12 cellular contexts compared by ENCODE assay signal in the genomic region with DNA sequence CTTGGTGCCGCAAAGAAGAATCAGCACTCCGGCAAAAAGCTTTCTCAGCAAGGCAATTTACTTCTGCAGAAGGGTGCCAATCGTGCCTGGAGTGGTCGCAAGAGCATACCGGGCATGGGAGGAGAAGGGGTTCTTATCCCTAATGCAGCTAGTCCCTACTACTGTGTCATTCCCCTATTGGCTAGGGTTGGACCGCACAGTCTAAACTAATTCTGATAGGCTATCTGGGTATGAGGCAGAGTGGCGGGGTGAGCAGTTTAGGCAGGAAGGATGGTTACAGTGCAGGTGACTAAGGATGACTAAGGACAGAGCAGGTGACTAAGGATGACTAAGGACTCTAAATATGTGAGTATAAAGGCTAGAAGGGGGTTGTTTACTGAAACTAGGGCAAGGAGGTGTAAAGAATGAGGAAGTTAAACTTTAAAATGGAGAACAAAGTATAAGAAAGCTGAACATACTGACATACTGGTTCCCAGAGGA. TPM values are rescaled to one million over a fixed set of nuclear protein-coding genes. Genes with fewer than 3 reads are reported as not detected.
DNase-seq lines count a peak whose midpoint lies in the region; ATAC-seq and TF ChIP-seq lines count a peak whose summit lies in the region.
"Had no signal": no experiment of that assay in that cellular context is flagged by ENCODE, and none has a peak within 500 bp of the region (broad histone marks: within the 10 kb centered on the region; RNA-seq: fewer than 3 reads in every experiment).

No MANE protein-coding gene starts in this region.

- no peak overlapping the region for H2BK15ac ChIP-seq in mesendoderm (replicated peaks; ENCODE audit: low read depth)

- H3K9me3 Mint-ChIP-seq in activated naive CD4-positive, alpha-beta T cell treated with anti-CD3 and anti-CD28 coated beads, Interleukin-2, amount 50 U/mL, for 72 hours, result peaks cover 20 to 21% of the 10 kb centered on the region in 2 donors

- H3K79me1 ChIP-seq in mesendoderm (ENCODE audit: low read length), result no peaks in the 10 kb centered on the region

- no peak overlapping the region for H3K27ac ChIP-seq in mesendoderm (ENCODE audit: low read depth, low read length)
- H3K27ac ChIP-seq in stomach, result no peak overlapping the region
- H3K27ac ChIP-seq: ovary had no signal

- no peak overlapping the region for H3K56ac ChIP-seq in mesendoderm (ENCODE audit: low read length)

- no peak overlapping the region for H3K18ac ChIP-seq in mesendoderm (ENCODE audit: low read length)

- ATAC-seq in activated naive CD4-positive, alpha-beta T cell treated with anti-CD3 and anti-CD28 coated beads, Interleukin-2, amount 50 U/mL, for 72 hours, result peak; percentile 84 to 87

- H2BK120ac ChIP-seq in mesendoderm (ENCODE audit: low read depth, low read length), result no peak overlapping the region

- no peak for TF ChIP-seq POLR2A in stomach (IDR thresholded peaks at IDR 0.05)

- H4K8ac ChIP-seq in mesendoderm (ENCODE audit: low read depth, low read length), result no peak overlapping the region

- peaks cover 1% of the 10 kb centered on the region for H3K36me3 ChIP-seq in mesendoderm (ENCODE audit: control insufficient read depth, insufficient read depth, low read length)
- peaks cover 14 to 97% (median 93%) of the 10 kb centered on the region in 4 donors for H3K36me3 ChIP-seq in stomach
- H3K36me3 ChIP-seq: ovary had no signal

- intact Hi-C loops in stomach (cut with DNase I; ENCODE audit: low total_unique reads), result no loop called here

- no peak overlapping the region for H3K4me2 ChIP-seq in mesendoderm (ENCODE audit: low read length)

- no peak overlapping the region for H4K5ac ChIP-seq in mesendoderm (ENCODE audit: low read length)

- H3K23ac ChIP-seq in mesendoderm (ENCODE audit: low read length), result no peak overlapping the region

- no peak overlapping the region for H3K9ac ChIP-seq in mesendoderm (ENCODE audit: low read length)

- peak; percentile 27 for DNase-seq in SIG-M5 treated with dmso at 0.1 percent for 504 hours (lab: John Stamatoyannopoulos, UW; ENCODE audit: unreplicated experiment)
- no peak for DNase-seq in SIG-M5 (lab: John Stamatoyannopoulos, UW)
- DNase-seq in LHCN-M2 (ENCODE audit: low read depth), result peak; percentile 62
- DNase-seq in activated naive CD4-positive, alpha-beta T cell treated with anti-CD3 and anti-CD28 coated beads, Interleukin-2, amount 50 U/mL, for 72 hours (ENCODE audit: low spot score in 2 of 2), result peak in 1 of 2 donors; percentile 4
- peak; percentile 23 for DNase-seq in mesendoderm
- DNase-seq in cerebellar cortex (ENCODE audit: low spot score), result no peak
- no peak for DNase-seq in 8988T
- no peak for DNase-seq in stomach
- DNase-seq: activated CD8-positive, alpha-beta memory T cell treated with anti-CD3 and anti-CD28 coated beads, Interleukin-2, amount 50 U/mL, for 4 hours; effector CD8-positive, alpha-beta T cell; MM.1S; ovary had no signal

- no peak for TF ChIP-seq CTCF in stomach (IDR thresholded peaks at IDR 0.05)

- H2BK5ac ChIP-seq in mesendoderm (ENCODE audit: low read length), result no peak overlapping the region

- peaks cover 10 to 27% (median 17%) of the 10 kb centered on the region in 4 donors for H3K9me3 ChIP-seq in stomach

- WGBS in mesendoderm (ENCODE audit: extremely low coverage, insufficient coverage, low lambda C conversion rate), result no CpG with 5 or more reads among the region's 7 CpGs
- 88 to 98% (median 97%) methylated on average over 7 of the region's 7 CpGs for WGBS in stomach, 5 donors

- H3K4me1 ChIP-seq in mesendoderm (ENCODE audit: control insufficient read depth, low read depth, low read length) (no peaks in the 10 kb centered on the region), stomach (no peaks in the 10 kb centered on the region)

- H3K4ac ChIP-seq in mesendoderm (ENCODE audit: low read depth, low read length), result no peak overlapping the region

- H2AK5ac ChIP-seq in mesendoderm (ENCODE audit: low read length), result no peak overlapping the region

- H3K27ac Mint-ChIP-seq in activated naive CD4-positive, alpha-beta T cell treated with anti-CD3 and anti-CD28 coated beads, Interleukin-2, amount 50 U/mL, for 72 hours, result peak overlapping the region in 1 of 2 donors; percentile 75

- H3K4me3 ChIP-seq in mesendoderm (ENCODE audit: low read length), result no peak overlapping the region
- H3K4me3 ChIP-seq in stomach, result no peak overlapping the region
- H3K4me3 ChIP-seq: ovary had no signal

- TF ChIP-seq EP300 in stomach (IDR thresholded peaks at IDR 0.05), result no peak

- H3K36me3 Mint-ChIP-seq in activated naive CD4-positive, alpha-beta T cell treated with anti-CD3 and anti-CD28 coated beads, Interleukin-2, amount 50 U/mL, for 72 hours, result peaks cover 33 to 66% of the 10 kb centered on the region in 2 donors

- no peaks in the 10 kb centered on the region for H3K79me2 ChIP-seq in mesendoderm (ENCODE audit: control insufficient read depth, insufficient read depth, low read length)

- H3K27me3 ChIP-seq in mesendoderm (ENCODE audit: insufficient read depth, low read length, poor library complexity) (no peaks in the 10 kb centered on the region), stomach (no peaks in the 10 kb centered on the region)
- H3K27me3 ChIP-seq: ovary had no signal

RNA-seq across cellular contexts. Expression of a gene that starts 52.9 kb away (rescaled TPM):
- total RNA-seq in LHCN-M2 (2014; rRNA removed) (1.7 and 1.9 TPM in 2 replicates), stomach (1 to 10 TPM in 2 of 5 donors, under 1 TPM in 2, not detected in 1; 0.58 to 1.9 (median 1.4) TPM)
- polyA plus RNA-seq in LHCN-M2 (2012), result 0.79 TPM
- 1 to 10 TPM; 3.2 to 3.4 TPM for total RNA-seq in activated naive CD4-positive, alpha-beta T cell treated with anti-CD3 and anti-CD28 coated beads, Interleukin-2, amount 50 U/mL, for 72 hours
- 0.49 TPM for polyA plus RNA-seq in mesendoderm (2013, experiment 1 of 2)
- 0.46 TPM for polyA plus RNA-seq in mesendoderm (2013, experiment 2 of 2)
- under 1 TPM; 0.15 to 0.78 (median 0.44) TPM for polyA plus RNA-seq in stomach

RNA-seq across cellular contexts. Expression of a gene that starts 53.1 kb away (rescaled TPM):
- total RNA-seq in LHCN-M2 (2014; rRNA removed) (29.2 and 39.3 TPM in 2 replicates), stomach (10 to 100 TPM; 23.2 to 54.7 (median 31.5) TPM)
- polyA plus RNA-seq in LHCN-M2 (2012), result 99.3 TPM
- 10 to 100 TPM; 39.5 to 60.1 TPM for total RNA-seq in activated naive CD4-positive, alpha-beta T cell treated with anti-CD3 and anti-CD28 coated beads, Interleukin-2, amount 50 U/mL, for 72 hours
- polyA plus RNA-seq in mesendoderm (2013, experiment 1 of 2), result 58.7 TPM
- polyA plus RNA-seq in mesendoderm (2013, experiment 2 of 2), result 56.7 TPM
- polyA plus RNA-seq in stomach, result 10 to 100 TPM; 35.3 to 73.5 (median 39.0) TPM

RNA-seq across cellular contexts. Expression of a gene that starts 55.1 kb away (rescaled TPM):
- 44.1 and 45.4 TPM in 2 replicates for total RNA-seq in LHCN-M2 (2014; rRNA removed)
- polyA plus RNA-seq in LHCN-M2 (2012), result 11.3 TPM
- total RNA-seq in activated naive CD4-positive, alpha-beta T cell treated with anti-CD3 and anti-CD28 coated beads, Interleukin-2, amount 50 U/mL, for 72 hours, result 10 to 100 TPM; 49.9 to 53.0 TPM
- polyA plus RNA-seq in mesendoderm (2013, experiment 1 of 2), result 14.6 TPM
- polyA plus RNA-seq in mesendoderm (2013, experiment 2 of 2), result 14.2 TPM
- 100 to 1,000 TPM in 1 of 5 donors, 10 to 100 TPM in 4; 53.0 to 105 (median 84.9) TPM for total RNA-seq in stomach
- 10 to 100 TPM; 19.4 to 19.7 (median 19.5) TPM for polyA plus RNA-seq in stomach

Comparison
In these comparisons a context has a peak if more than half of its experiments do, and no peak if none do; other contexts are left out.
1. DNase-seq: peak in SIG-M5 treated with dmso at 0.1 percent for 504 hours (single experiment), LHCN-M2 (single experiment) and mesendoderm (single experiment); none in SIG-M5 (single experiment), cerebellar cortex (single experiment), 8988T (single experiment) and stomach (single experiment).